Comparison of ENCODE assay signal across 11 cellular contexts in the genomic region with DNA sequence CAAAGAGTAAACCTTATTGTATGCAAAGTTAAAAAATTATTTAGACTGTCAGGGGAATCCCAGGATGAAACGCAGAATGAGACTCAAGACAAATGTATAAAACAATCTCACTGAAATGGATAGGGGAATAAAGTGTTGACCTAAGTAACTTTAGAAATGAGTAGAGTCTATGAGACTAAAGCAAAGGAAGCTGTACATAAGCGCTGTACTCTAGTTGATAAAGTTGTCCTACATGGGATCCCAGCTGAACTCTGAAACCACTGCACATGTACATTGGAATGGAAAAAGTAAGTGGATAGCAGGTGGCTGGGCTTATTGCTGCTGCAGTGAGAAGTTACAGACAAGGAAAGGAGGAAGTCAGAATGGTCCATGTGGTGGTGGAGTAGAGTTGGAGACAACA. TPM values are rescaled to one million over a fixed set of nuclear protein-coding genes. Genes with fewer than 3 reads are reported as not detected.
"Had no signal": no experiment of that assay in that cellular context is flagged by ENCODE, and none has a peak within 500 bp of the region (broad histone marks: within the 10 kb centered on the region; RNA-seq: fewer than 3 reads in every experiment).

No MANE protein-coding gene starts in this region.

- FAIRE-seq: H1, H54, K562 had no signal

- H3K27ac Mint-ChIP-seq: GM23338, H9, HFFc6 had no signal

- H3K4me2 ChIP-seq: GM23338 had no signal

- ATAC-seq: GM23338, K562 had no signal

- H3K9me3 Mint-ChIP-seq: HFFc6 had no signal

- H3K27ac ChIP-seq: HL-60 had no signal

- DNase-seq: H9, HCEC 1CT, HFFc6, IMR-90, KG1 had no signal

- H3K4me3 ChIP-seq: GM23338, K562 had no signal

- H3K4me3 Mint-ChIP-seq: GM23338, H9, HFFc6 had no signal

- H2AFZ ChIP-seq: GM23338 had no signal

RNA-seq across cellular contexts. Expression of gene MMEL1, which starts 18.7 kb away (rescaled TPM):
- total RNA-seq: HFFc6, HT1080, K562 had no signal
- polyA plus RNA-seq: K562 had no signal

RNA-seq across cellular contexts. Expression of gene TNFRSF14, which starts 58.0 kb away (rescaled TPM):
- total RNA-seq: GM23338 had no signal
- polyA plus RNA-seq: GM23338 had no signal
